In the genomic region with DNA sequence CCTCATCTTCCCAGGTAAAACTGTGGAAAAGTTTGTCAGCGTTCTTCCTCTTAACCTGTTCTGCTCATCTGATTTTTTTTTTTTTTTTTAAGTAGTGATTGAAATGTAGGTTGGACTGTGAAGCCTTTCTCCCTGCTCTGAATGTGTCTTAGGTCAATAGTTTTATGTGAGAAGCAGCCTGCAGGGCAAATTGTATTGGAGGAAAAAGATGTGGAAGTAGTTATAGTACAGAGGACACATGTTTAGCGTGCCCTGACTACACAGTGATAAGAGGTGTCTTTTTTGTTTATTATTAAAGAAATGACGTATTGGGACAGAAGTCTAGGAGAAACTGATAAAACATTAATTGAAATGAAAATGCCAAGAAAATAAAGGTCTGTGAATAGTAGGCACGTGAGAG, we compare ENCODE assay signal across 8 cellular contexts. TPM values are rescaled to one million over a fixed set of nuclear protein-coding genes. Genes with fewer than 3 reads are reported as not detected.
DNase-seq lines count a peak whose midpoint lies in the region; ATAC-seq and TF ChIP-seq lines count a peak whose summit lies in the region.

No MANE protein-coding gene starts in this region.

- no peak for TF ChIP-seq EP300 in gastroesophageal sphincter (IDR thresholded peaks at IDR 0.05)

- peaks cover 18% of the 10 kb centered on the region for H3K4me1 Mint-ChIP-seq in T-helper 17 cell

- peaks cover 0 to 32% of the 10 kb centered on the region in 2 donors for H3K36me3 ChIP-seq in gastroesophageal sphincter

- H3K9me3 ChIP-seq in T-helper 17 cell (ENCODE audit: control insufficient read depth, low read length, poor library complexity, severe bottlenecking) (no peaks in the 10 kb centered on the region), gastroesophageal sphincter (no peaks in the 10 kb centered on the region)

- 47 to 56% methylated on average over 3 to 4 of the region's 4 CpGs for WGBS in gastroesophageal sphincter (ENCODE audit: low coverage in 1 of 2), 2 donors

- peaks cover 4% of the 10 kb centered on the region for H3K36me3 Mint-ChIP-seq in T-helper 17 cell (ENCODE audit: low read depth)

- no peaks in the 10 kb centered on the region for H3K27me3 Mint-ChIP-seq in T-helper 17 cell

- peak; percentile 18 for DNase-seq in NCI-H1105 treated with DMSO at 0.1 percent for 48 hours (lab: John Stamatoyannopoulos, UW)
- no peak for DNase-seq in NCI-H1105 (lab: John Stamatoyannopoulos, UW)
- DNase-seq in T-helper 17 cell, result no peak
- DNase-seq in A172 (ENCODE audit: low spot score), result no peak

- no peak for TF ChIP-seq POLR2A in gastroesophageal sphincter (IDR thresholded peaks at IDR 0.05)

- peak overlapping the region in 2 of 4 donors; percentile 82 to 97 for H3K27ac ChIP-seq in gastroesophageal sphincter
- peak overlapping the region in 11 of 21 experiments; percentile 84 to 98 (median 96) for H3K27ac ChIP-seq in skin epidermis

- peaks cover 0 to 40% (median 9%) of the 10 kb centered on the region in 3 donors for H3K4me1 ChIP-seq in gastroesophageal sphincter

- H3K4me3 Mint-ChIP-seq in T-helper 17 cell, result peak overlapping the region; percentile 95

- no peak for TF ChIP-seq CTCF in gastroesophageal sphincter (IDR thresholded peaks at IDR 0.05)

- H3K27me3 ChIP-seq in gastroesophageal sphincter, result no peaks in the 10 kb centered on the region

- H3K4me3 ChIP-seq in gastroesophageal sphincter, result peak overlapping the region; percentile 75 to 88
- peak overlapping the region in 4 of 7 experiments; percentile 78 to 95 (median 92) for H3K4me3 ChIP-seq in skin epidermis

- H3K27ac Mint-ChIP-seq in T-helper 17 cell, result peak overlapping the region; percentile 94

- ATAC-seq in T-helper 17 cell (no peak), gastroesophageal sphincter (no peak), GM21737 (IDR thresholded peaks at IDR 0.05; ENCODE audit: unreplicated experiment) (no peak), GM19455 (IDR thresholded peaks at IDR 0.05; ENCODE audit: unreplicated experiment) (no peak)

RNA-seq across cellular contexts. Expression of a gene that starts 1.5 kb away (rescaled TPM):
- 10 to 100 TPM; 19.0 to 25.2 TPM for total RNA-seq in T-helper 17 cell
- 10 to 100 TPM; 22.7 to 56.2 (median 29.3) TPM for total RNA-seq in gastroesophageal sphincter
- total RNA-seq in A172 (2014; rRNA removed; shearing (Covaris generic)), result 35.5 and 45.3 TPM in 2 replicates
